Comparison of ENCODE assay signal across 17 cellular contexts in genomic region chr17:38358586-38359513, GRCh38. TPM values are rescaled to one million over a fixed set of nuclear protein-coding genes. Genes with fewer than 3 reads are reported as not detected.
DNase-seq lines count a peak whose midpoint lies in the region; ATAC-seq and TF ChIP-seq lines count a peak whose summit lies in the region.
"Had no signal": no experiment of that assay in that cellular context is flagged by ENCODE, and none has a peak within 500 bp of the region (broad histone marks: within the 10 kb centered on the region; RNA-seq: fewer than 3 reads in every experiment).

No MANE protein-coding gene starts in this region.

- H3K27ac ChIP-seq in gastrocnemius medialis (peak overlapping the region; percentile 22 to 66 (median 44)), gastroesophageal sphincter (peak overlapping the region in 2 of 4 donors; percentile 30 to 58)
- H3K27ac ChIP-seq: Peyer's patch had no signal

- intact Hi-C loops in gastrocnemius medialis (cut with DNase I; ENCODE audit: low total_unique reads): no loop called here
- intact Hi-C loops in activated CD4-positive, alpha-beta T cell treated with anti-CD3 and anti-CD28 coated beads for 36 hours (cut with DNase I, micrococcal nuclease): no loop called here

- no peak for TF ChIP-seq POLR2A in gastrocnemius medialis (IDR thresholded peaks at IDR 0.05)
- no peak for TF ChIP-seq POLR2A in gastroesophageal sphincter (IDR thresholded peaks at IDR 0.05)

- ATAC-seq in gastrocnemius medialis (peak in 1 of 2 donors; percentile 67), gastroesophageal sphincter (no peak), GM19023 (IDR thresholded peaks at IDR 0.05; ENCODE audit: unreplicated experiment) (no peak)
- ATAC-seq in activated CD4-positive, alpha-beta T cell treated with anti-CD3 and anti-CD28 coated beads for 36 hours: no peak
- ATAC-seq: stimulated activated effector memory CD8-positive, alpha-beta T cell treated with anti-CD3 and anti-CD28 coated beads, Interleukin-12 subunit alpha, Interleukin-12 subunit beta, amount 100 ng/mL, for 72 hours had no signal

- TF ChIP-seq EP300 in gastroesophageal sphincter (IDR thresholded peaks at IDR 0.05): no peak

- H3K4me3 ChIP-seq in fibroblast of villous mesenchyme (ENCODE audit: low read depth, low read length) (no peak overlapping the region), gastrocnemius medialis (no peak overlapping the region), gastroesophageal sphincter (no peak overlapping the region)
- H3K4me3 ChIP-seq: HAP-1, Peyer's patch had no signal

- 42 to 48% methylated on average over 5 to 9 of the region's 9 CpGs for WGBS in gastroesophageal sphincter (ENCODE audit: low coverage in 1 of 2), 2 donors

- no peak overlapping the region for H3K4me3 Mint-ChIP-seq in activated CD4-positive, alpha-beta T cell treated with anti-CD3 and anti-CD28 coated beads for 36 hours
- H3K4me3 Mint-ChIP-seq: stimulated activated effector memory CD8-positive, alpha-beta T cell treated with anti-CD3 and anti-CD28 coated beads, Interleukin-12 subunit alpha, Interleukin-12 subunit beta, amount 100 ng/mL, for 72 hours had no signal

- H3K4me1 Mint-ChIP-seq in activated CD4-positive, alpha-beta T cell treated with anti-CD3 and anti-CD28 coated beads for 36 hours: peaks cover 35% of the 10 kb centered on the region

- POLR2A ChIA-PET in activated CD4-positive, alpha-beta T cell treated with anti-CD3 and anti-CD28 coated beads for 36 hours (lab: Charles Lee): no interaction called here

- H3K27ac Mint-ChIP-seq in activated CD4-positive, alpha-beta T cell treated with anti-CD3 and anti-CD28 coated beads for 36 hours: no peak overlapping the region
- H3K27ac Mint-ChIP-seq: stimulated activated effector memory CD8-positive, alpha-beta T cell treated with anti-CD3 and anti-CD28 coated beads, Interleukin-12 subunit alpha, Interleukin-12 subunit beta, amount 100 ng/mL, for 72 hours had no signal

- peaks cover 3% of the 10 kb centered on the region for H3K36me3 Mint-ChIP-seq in activated CD4-positive, alpha-beta T cell treated with anti-CD3 and anti-CD28 coated beads for 36 hours (ENCODE audit: low read depth)

- CTCF ChIA-PET in activated CD4-positive, alpha-beta T cell treated with anti-CD3 and anti-CD28 coated beads for 36 hours (lab: Charles Lee): interaction anchor here (0.6 to 1.9 kb wide), 2 partner anchors 9 to 794 kb away, joined by 3 to 16 read pairs; no protein-coding TSS in a partner anchor

- H3K9me3 ChIP-seq in gastrocnemius medialis (no peaks in the 10 kb centered on the region), gastroesophageal sphincter (no peaks in the 10 kb centered on the region)
- H3K9me3 ChIP-seq: HAP-1, Peyer's patch had no signal

- in situ Hi-C loops in gastrocnemius medialis (cut with MboI; ENCODE audit: low sequenced_read_pairs in 4 of 4): no loop called here

- H3K27me3 ChIP-seq in gastrocnemius medialis: no peaks in the 10 kb centered on the region
- no peaks in the 10 kb centered on the region for H3K27me3 ChIP-seq in gastroesophageal sphincter
- H3K27me3 ChIP-seq: Peyer's patch had no signal

- TF ChIP-seq CTCF in fibroblast of villous mesenchyme (IDR thresholded peaks at IDR 0.05; ENCODE audit: insufficient read depth, low read depth, low read length) (no peak), gastrocnemius medialis (IDR thresholded peaks at IDR 0.05 in 4 of 5, conservative IDR thresholded peaks at IDR 0.05 in 1 of 5) (no peak), gastroesophageal sphincter (IDR thresholded peaks at IDR 0.05) (no peak)

- peaks cover 65 to 72% of the 10 kb centered on the region in 2 donors for H3K4me1 ChIP-seq in gastrocnemius medialis
- peaks cover 0 to 70% (median 19%) of the 10 kb centered on the region in 3 donors for H3K4me1 ChIP-seq in gastroesophageal sphincter

- DNase-seq in EH (ENCODE audit: low read depth) (peak; percentile 47), NCI-H2171 treated with DMSO at 0.1 percent for 48 hours (lab: John Stamatoyannopoulos, UW) (peak; percentile 53), fibroblast of villous mesenchyme (ENCODE audit: low read depth) (peak; percentile 45), gastrocnemius medialis (no peak), iPS-NIHi7 (ENCODE audit: extremely low spot score) (no peak)
- DNase-seq in activated CD4-positive, alpha-beta T cell treated with anti-CD3 and anti-CD28 coated beads for 36 hours: no peak
- DNase-seq: activated CD4-positive, CD25-positive, alpha-beta regulatory T cell treated with anti-CD3 and anti-CD28 coated beads, Interleukin-2, amount 50 U/mL, for 72 hours; CD4-positive, CD25-positive, alpha-beta regulatory T cell; GF-D8; Peyer's patch; stimulated activated CD4-positive, alpha-beta T cell treated with anti-CD3 and anti-CD28 coated beads, Interleukin-4, amount 100 ng/mL, for 24 hours had no signal

- H3K36me3 ChIP-seq in gastrocnemius medialis: no peaks in the 10 kb centered on the region
- peaks cover 0 to 23% of the 10 kb centered on the region in 2 donors for H3K36me3 ChIP-seq in gastroesophageal sphincter
- H3K36me3 ChIP-seq: HAP-1 had no signal

- H3K27me3 Mint-ChIP-seq in activated CD4-positive, alpha-beta T cell treated with anti-CD3 and anti-CD28 coated beads for 36 hours: no peaks in the 10 kb centered on the region
- H3K27me3 Mint-ChIP-seq: CD4-positive, CD25-positive, alpha-beta regulatory T cell had no signal

- no peaks in the 10 kb centered on the region for H3K9me3 Mint-ChIP-seq in activated CD4-positive, alpha-beta T cell treated with anti-CD3 and anti-CD28 coated beads for 36 hours (ENCODE audit: low read depth)
- H3K9me3 Mint-ChIP-seq: CD4-positive, CD25-positive, alpha-beta regulatory T cell; stimulated activated effector memory CD8-positive, alpha-beta T cell treated with anti-CD3 and anti-CD28 coated beads, Interleukin-12 subunit alpha, Interleukin-12 subunit beta, amount 100 ng/mL, for 72 hours had no signal

RNA-seq across cellular contexts. Expression of gene SOCS7, which starts 7.2 kb away (rescaled TPM):
- total RNA-seq in fibroblast of villous mesenchyme (11.2 and 13.9 TPM in 2 replicates), gastrocnemius medialis (10 to 100 TPM; 16.3 to 19.9 (median 19.5) TPM), gastroesophageal sphincter (10 to 100 TPM; 13.2 to 19.1 (median 15.7) TPM)
- 10 to 100 TPM; 21.8 to 25.3 TPM for total RNA-seq in activated CD4-positive, alpha-beta T cell treated with anti-CD3 and anti-CD28 coated beads for 36 hours

RNA-seq across cellular contexts. Expression of gene GPR179, which starts 15.1 kb away (rescaled TPM):
- total RNA-seq in fibroblast of villous mesenchyme (under 0.01 TPM in 1 of 2 replicates, not detected in the other), gastrocnemius medialis (under 1 TPM; 0.07 to 0.20 (median 0.18) TPM), gastroesophageal sphincter (under 1 TPM in 2 of 4 donors, not detected in 2; 0.08 to 0.13 TPM)
- total RNA-seq in activated CD4-positive, alpha-beta T cell treated with anti-CD3 and anti-CD28 coated beads for 36 hours: under 1 TPM; 0.05 to 0.07 TPM
- total RNA-seq: M059J, pulmonary artery endothelial cell had no signal

Comparison
In these comparisons a context has a peak if more than half of its experiments do, and no peak if none do; other contexts are left out.
1. DNase-seq: peak in EH (single experiment), NCI-H2171 treated with DMSO at 0.1 percent for 48 hours (single experiment) and fibroblast of villous mesenchyme (single experiment); none in gastrocnemius medialis (0 of 2), activated CD4-positive, alpha-beta T cell treated with anti-CD3 and anti-CD28 coated beads for 36 hours (single experiment) and iPS-NIHi7 (single experiment).